Comparison of ENCODE assay signal across 11 cellular contexts in the genomic region with DNA sequence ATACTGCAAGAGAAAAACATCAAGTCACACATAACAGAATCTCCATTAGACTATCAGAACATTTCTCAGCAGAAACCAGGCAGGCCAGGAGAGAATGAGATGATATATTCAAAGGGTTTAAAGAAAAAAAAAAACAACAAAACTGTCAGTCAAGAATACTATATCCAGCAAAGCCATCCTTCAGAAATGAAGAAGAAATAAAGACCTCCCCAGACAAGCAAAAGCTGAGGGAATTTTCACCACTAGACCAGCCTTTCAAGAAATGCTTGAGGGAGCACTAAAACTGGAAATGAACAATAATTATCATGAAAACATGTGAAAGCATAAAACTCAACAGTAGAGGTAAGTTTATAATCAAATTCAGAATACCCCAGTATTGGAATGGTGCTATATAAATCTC. TPM values are rescaled to one million over a fixed set of nuclear protein-coding genes. Genes with fewer than 3 reads are reported as not detected.
"Had no signal": no experiment of that assay in that cellular context is flagged by ENCODE, and none has a peak within 500 bp of the region (broad histone marks: within the 10 kb centered on the region; RNA-seq: fewer than 3 reads in every experiment).

No MANE protein-coding gene starts in this region.

- H3K27ac Mint-ChIP-seq: GM23338, H9, HFFc6 had no signal

- H3K9me3 ChIP-seq: HAP-1 had no signal

- H3K4me3 ChIP-seq: GM23248, GM23338, HAP-1 had no signal

- DNase-seq: GM23248, GOT3, H7, H9, HCEC 1CT, HFFc6 had no signal

- FAIRE-seq: H1, H54 had no signal

- H3K9me3 Mint-ChIP-seq: GM23338, H9, HFFc6 had no signal

- H3K4me3 Mint-ChIP-seq: GM23338, H9, HFFc6 had no signal

- H3K27ac ChIP-seq: GM23248 had no signal

- ATAC-seq: GM23338, HCT116 had no signal

RNA-seq across cellular contexts. Expression of gene MCOLN2, which starts 47.2 kb away (rescaled TPM):
- total RNA-seq: GM23248 had no signal
